Comparison of ENCODE assay signal across 8 cellular contexts in genomic region chr7:100583132-100584045, GRCh38. TPM values are rescaled to one million over a fixed set of nuclear protein-coding genes. Genes with fewer than 3 reads are reported as not detected.
DNase-seq lines count a peak whose midpoint lies in the region; ATAC-seq and TF ChIP-seq lines count a peak whose summit lies in the region.

No MANE protein-coding gene starts in this region.

- H3K9ac ChIP-seq in SK-N-MC (ENCODE audit: insufficient read length) = peak overlapping the region; percentile 14

- peak overlapping the region; percentile 95 to 99 (median 97) for H3K27ac Mint-ChIP-seq in immature natural killer cell

- H3K36me3 ChIP-seq in SK-N-MC (ENCODE audit: insufficient read depth, low read length) = peaks cover 26% of the 10 kb centered on the region

- peak overlapping the region; percentile 90 to 99 (median 98) for H3K4me3 Mint-ChIP-seq in immature natural killer cell

- no peak for ATAC-seq in GM21737 (IDR thresholded peaks at IDR 0.05; ENCODE audit: unreplicated experiment)

- peaks cover 13 to 24% (median 16%) of the 10 kb centered on the region in 3 donors for H3K27me3 Mint-ChIP-seq in immature natural killer cell (ENCODE audit: low read depth in 3 of 3)

- no peak overlapping the region for H3K4me3 ChIP-seq in SK-N-MC

- DNase-seq in GM13977 (ENCODE audit: low spot score) = peak; percentile 62
- no peak for DNase-seq in SK-N-MC (ENCODE audit: low read depth, low spot score)
- peak; percentile 59 to 64 (median 60) for DNase-seq in immature natural killer cell
- peak; percentile 75 for DNase-seq in stimulated activated CD4-positive, alpha-beta T cell treated with anti-CD3 and anti-CD28 coated beads, Interleukin-1b, Interleukin-23, amount 100 ng/mL, for 48 hours
- DNase-seq in NCI-H82 treated with DMSO at 0.1 percent for 48 hours (lab: John Stamatoyannopoulos, UW; ENCODE audit: unreplicated experiment) = no peak
- DNase-seq in SK-N-DZ (ENCODE audit: low spot score) = no peak

- no peak overlapping the region for H3K27ac ChIP-seq in SK-N-MC
- H3K27ac ChIP-seq in angular gyrus (ENCODE audit: low read depth, low read length) = peak overlapping the region; percentile 47

- TF ChIP-seq CTCF in GM13977 (IDR thresholded peaks at IDR 0.05; ENCODE audit: extremely low read depth, insufficient read depth, missing control alignments) = no peak

- in situ Hi-C loops in GM13977 (cut with MboI; ENCODE audit: low pct_unique_long_range_greater_than_20kb, low sequenced_read_pairs, unreplicated experiment) = no loop called here

- H3K4me1 Mint-ChIP-seq in immature natural killer cell = peaks cover 41 to 47% of the 10 kb centered on the region in 2 donors

- peaks cover 0 to 5% (median 0%) of the 10 kb centered on the region in 3 donors for H3K36me3 Mint-ChIP-seq in immature natural killer cell

- no peaks in the 10 kb centered on the region for H3K9me3 Mint-ChIP-seq in immature natural killer cell

- no peaks in the 10 kb centered on the region for H3K9me3 ChIP-seq in SK-N-MC (ENCODE audit: low read depth, low read length)

RNA-seq across cellular contexts. Expression of gene LRCH4, which starts 2.5 kb away (rescaled TPM):
- 100 to 1,000 TPM in 1 of 3 donors, 10 to 100 TPM in 2; 78.9 to 125 (median 90.4) TPM for polyA plus RNA-seq in immature natural killer cell
- polyA plus RNA-seq in SK-N-DZ (2014; cell fraction: cytosol; rRNA removed) = 8.1 and 16.8 TPM in 2 replicates
- 91.4 and 122 TPM in 2 replicates for polyA plus RNA-seq in SK-N-DZ (2014; cell fraction: nucleus; rRNA removed)

RNA-seq across cellular contexts. Expression of gene FBXO24, which starts 2.7 kb away (rescaled TPM):
- under 1 TPM in 1 of 3 donors, not detected in 2; 0.43 TPM for polyA plus RNA-seq in immature natural killer cell
- polyA plus RNA-seq in SK-N-DZ (2014; cell fraction: cytosol; rRNA removed) = 0.50 and 1.3 TPM in 2 replicates
- 0.87 and 0.98 TPM in 2 replicates for polyA plus RNA-seq in SK-N-DZ (2014; cell fraction: nucleus; rRNA removed)

RNA-seq across cellular contexts. Expression of gene SAP25, which starts 9.7 kb away (rescaled TPM):
- not detected for polyA plus RNA-seq in immature natural killer cell
- polyA plus RNA-seq in SK-N-DZ (2014; cell fraction: cytosol; rRNA removed) = not detected in 2 replicates
- 2.6 and 6.2 TPM in 2 replicates for polyA plus RNA-seq in SK-N-DZ (2014; cell fraction: nucleus; rRNA removed)

RNA-seq across cellular contexts. Expression of gene PCOLCE, which starts 18.8 kb away (rescaled TPM):
- 1 to 10 TPM; 2.0 to 4.9 (median 4.7) TPM for polyA plus RNA-seq in immature natural killer cell
- 148 and 210 TPM in 2 replicates for polyA plus RNA-seq in SK-N-DZ (2014; cell fraction: cytosol; rRNA removed)
- polyA plus RNA-seq in SK-N-DZ (2014; cell fraction: nucleus; rRNA removed) = 689 and 724 TPM in 2 replicates

RNA-seq across cellular contexts. Expression of gene MOSPD3, which starts 29.0 kb away (rescaled TPM):
- polyA plus RNA-seq in immature natural killer cell = 10 to 100 TPM; 23.2 to 29.3 (median 27.0) TPM
- polyA plus RNA-seq in SK-N-DZ (2014; cell fraction: cytosol; rRNA removed) = 19.6 and 22.9 TPM in 2 replicates
- 24.3 and 27.8 TPM in 2 replicates for polyA plus RNA-seq in SK-N-DZ (2014; cell fraction: nucleus; rRNA removed)

Comparison
In these comparisons a context has a peak if more than half of its experiments do, and no peak if none do; other contexts are left out.
1. DNase-seq: peak in GM13977 (single experiment), immature natural killer cell (3 of 3) and stimulated activated CD4-positive, alpha-beta T cell treated with anti-CD3 and anti-CD28 coated beads, Interleukin-1b, Interleukin-23, amount 100 ng/mL, for 48 hours (single experiment); none in SK-N-MC (single experiment), NCI-H82 treated with DMSO at 0.1 percent for 48 hours (single experiment) and SK-N-DZ (single experiment).